ENCODE assay signal across 9 cellular contexts in genomic region chr2:194867328-194867727, GRCh38.
A peak's percentile ranks its signal among the peaks of the same experiment; 100 is the strongest.
DNase-seq lines count a peak whose midpoint lies in the region; ATAC-seq and TF ChIP-seq lines count a peak whose summit lies in the region.
"Had no signal": no experiment of that assay in that cellular context is flagged by ENCODE, and none has a peak within 500 bp of the region (broad histone marks: within the 10 kb centered on the region; RNA-seq: fewer than 3 reads in every experiment).

No MANE protein-coding gene starts in this region.

- peak; percentile 50 for ATAC-seq in HG02973 (IDR thresholded peaks at IDR 0.05; ENCODE audit: unreplicated experiment)

- peak; percentile 46; the same call in 1 of the 3 replicates for TF ChIP-seq CTCF in GM12872 (IDR thresholded peaks at IDR 0.05; ENCODE audit: insufficient read depth, low read depth, low read length)
- peak; percentile 9 for TF ChIP-seq CTCF in foreskin fibroblast (IDR thresholded peaks at IDR 0.05; ENCODE audit: low read depth, low read length)

- DNase-seq in NCI-H82 treated with DMSO at 0.1 percent for 48 hours (lab: John Stamatoyannopoulos, UW; ENCODE audit: unreplicated experiment): peak; percentile 5
- DNase-seq in foreskin fibroblast: peak in 1 of 2 donors; percentile 1
- no peak for DNase-seq in DMS79 treated with DMSO at 0.1 percent for 48 hours (lab: John Stamatoyannopoulos, UW)
- no peak for DNase-seq in activated CD4-positive, alpha-beta T cell treated with anti-CD3 and anti-CD28 coated beads for 4 hours
- DNase-seq in epidermal melanocyte (ENCODE audit: insufficient read length, low spot score): no peak
- DNase-seq in AG08396 (ENCODE audit: low spot score): no peak

- no peak overlapping the region for H3K4me3 ChIP-seq in foreskin fibroblast (ENCODE audit: low read depth in 1 of 2, low read length in 2 of 2)
- H3K4me3 ChIP-seq: lung had no signal
